ENCODE assay signal across 8 cellular contexts in genomic region chr3:161104561-161105551, GRCh38. TPM values are rescaled to one million over a fixed set of nuclear protein-coding genes. Genes with fewer than 3 reads are reported as not detected.
DNase-seq lines count a peak whose midpoint lies in the region; ATAC-seq and TF ChIP-seq lines count a peak whose summit lies in the region.

Gene B3GALNT1 (minus strand): TSS chr3:161105349. CDS start chr3:161086754, 18,595 bp downstream.

- peaks cover 0 to 63% (median 6%) of the 10 kb centered on the region in 3 experiments for H3K27me3 ChIP-seq in neuronal stem cell (ENCODE audit: control insufficient read depth in 3 of 3, insufficient read depth in 3 of 3, low read depth in 1 of 3, low read length in 3 of 3)

- peaks cover 9% of the 10 kb centered on the region for H3K4me1 Mint-ChIP-seq in activated naive CD4-positive, alpha-beta T cell treated with anti-CD3 and anti-CD28 coated beads, Interleukin-2, amount 50 U/mL, for 24 hours

- H2BK120ac ChIP-seq in neuronal stem cell (ENCODE audit: low read depth, low read length), result peak within 1 kb of the TSS; percentile 63

- no peak within 1 kb of the TSS for H2BK12ac ChIP-seq in neuronal stem cell (ENCODE audit: low read length)

- H4K91ac ChIP-seq in neuronal stem cell (ENCODE audit: low read depth, low read length, poor library complexity), result peak within 1 kb of the TSS; percentile 81

- peak within 1 kb of the TSS; percentile 32 to 81 for H3K4me3 ChIP-seq in neuronal stem cell (ENCODE audit: low read length in 2 of 2)

- H2BK5ac ChIP-seq in neuronal stem cell (ENCODE audit: low read length), result peak within 1 kb of the TSS; percentile 75

- in situ Hi-C loops in GM13977 (cut with MboI; ENCODE audit: low pct_unique_long_range_greater_than_20kb, low sequenced_read_pairs, unreplicated experiment), result no loop called here

- H2BK15ac ChIP-seq in neuronal stem cell (ENCODE audit: low read length), result peak within 1 kb of the TSS; percentile 68

- H3K27ac ChIP-seq in 22Rv1 (peak within 1 kb of the TSS; percentile 57), neuronal stem cell (replicated peaks; ENCODE audit: low read length) (no peak within 1 kb of the TSS)

- H3K23ac ChIP-seq in neuronal stem cell (ENCODE audit: low read depth, low read length, poor library complexity), result peak within 1 kb of the TSS; percentile 96

- DNase-seq in GM13977 (ENCODE audit: low spot score) (peak; percentile 74), NCI-H2227 (lab: John Stamatoyannopoulos, UW; ENCODE audit: unreplicated experiment) (peak; percentile 79), glomerular endothelial cell (ENCODE audit: extremely low read depth, low read depth, low spot score) (peak; percentile 9), neuronal stem cell (ENCODE audit: low spot score) (peak; percentile 45), ureter (ENCODE audit: low spot score) (peak; percentile 48)

- H3K36me3 ChIP-seq in neuronal stem cell (replicated peaks in 1 of 2; ENCODE audit: control insufficient read depth in 2 of 2, insufficient read depth in 2 of 2, low read length in 2 of 2), result no peaks in the 10 kb centered on the region

- WGBS in neuronal stem cell (ENCODE audit: extremely low coverage in 2 of 2, insufficient read length in 2 of 2, insufficient replicate concordance in 1 of 2), 2 donors, result no CpG with 5 or more reads among the region's 97 CpGs

- H2AK5ac ChIP-seq in neuronal stem cell (ENCODE audit: low read depth, low read length), result no peak within 1 kb of the TSS

- H3K27ac Mint-ChIP-seq in activated naive CD4-positive, alpha-beta T cell treated with anti-CD3 and anti-CD28 coated beads, Interleukin-2, amount 50 U/mL, for 24 hours, result peak within 1 kb of the TSS; percentile 26

- H3K18ac ChIP-seq in neuronal stem cell (ENCODE audit: low read length), result peak within 1 kb of the TSS; percentile 97

- peaks cover 18% of the 10 kb centered on the region for H3K27me3 Mint-ChIP-seq in activated naive CD4-positive, alpha-beta T cell treated with anti-CD3 and anti-CD28 coated beads, Interleukin-2, amount 50 U/mL, for 24 hours

- no peaks in the 10 kb centered on the region for H3K36me3 Mint-ChIP-seq in activated naive CD4-positive, alpha-beta T cell treated with anti-CD3 and anti-CD28 coated beads, Interleukin-2, amount 50 U/mL, for 24 hours

- no peaks in the 10 kb centered on the region for H3K9me3 ChIP-seq in neuronal stem cell (replicated peaks in 1 of 2; ENCODE audit: control insufficient read depth in 2 of 2, insufficient read depth in 1 of 2, low read depth in 1 of 2, low read length in 2 of 2)

- ATAC-seq in HG02798 (IDR thresholded peaks at IDR 0.05; ENCODE audit: poor library complexity, unreplicated experiment), result peak; percentile 79

- TF ChIP-seq CTCF in 22Rv1 (IDR thresholded peaks at IDR 0.05) (no peak), GM13977 (IDR thresholded peaks at IDR 0.05; ENCODE audit: extremely low read depth, insufficient read depth, missing control alignments) (peak; percentile 32)

- H3K14ac ChIP-seq in neuronal stem cell (ENCODE audit: low read length), result peak within 1 kb of the TSS; percentile 98

- peak within 1 kb of the TSS; percentile 89 for H4K8ac ChIP-seq in neuronal stem cell (ENCODE audit: low read depth, low read length)

- peak within 1 kb of the TSS; percentile 91 for H3K9ac ChIP-seq in neuronal stem cell (ENCODE audit: low read depth, low read length, poor library complexity)

- peak within 1 kb of the TSS; percentile 70 for H3K4me3 Mint-ChIP-seq in activated naive CD4-positive, alpha-beta T cell treated with anti-CD3 and anti-CD28 coated beads, Interleukin-2, amount 50 U/mL, for 24 hours

- no peaks in the 10 kb centered on the region for H3K79me1 ChIP-seq in neuronal stem cell (ENCODE audit: low read depth, low read length)

- H2AFZ ChIP-seq in neuronal stem cell (ENCODE audit: low read length), result peak within 1 kb of the TSS; percentile 74

- H3K4ac ChIP-seq in neuronal stem cell (ENCODE audit: low read length), result peak within 1 kb of the TSS; percentile 15

- H3K9me3 Mint-ChIP-seq in activated naive CD4-positive, alpha-beta T cell treated with anti-CD3 and anti-CD28 coated beads, Interleukin-2, amount 50 U/mL, for 24 hours, result no peaks in the 10 kb centered on the region

- H3K4me2 ChIP-seq in neuronal stem cell (ENCODE audit: insufficient read depth, low read length, poor library complexity, severe bottlenecking), result peak within 1 kb of the TSS; percentile 68

- H3K4me1 ChIP-seq in neuronal stem cell (ENCODE audit: control insufficient read depth in 2 of 2, insufficient read depth in 1 of 2, low read depth in 1 of 2, low read length in 2 of 2), result peaks cover 0 to 2% of the 10 kb centered on the region in 2 donors

RNA-seq across cellular contexts. Expression of gene B3GALNT1, which starts in this region (rescaled TPM):
- total RNA-seq in glomerular endothelial cell, result 9.2 and 10.6 TPM in 2 replicates
- polyA plus RNA-seq in neuronal stem cell (2013, experiment 1 of 2), result 12.1 TPM
- 13.5 TPM for polyA plus RNA-seq in neuronal stem cell (2013, experiment 2 of 2)
- total RNA-seq in ureter, result 22.3 TPM

Comparison
In these comparisons a context has a peak if more than half of its experiments do, and no peak if none do; other contexts are left out.
1. DNase-seq: peak in every context shown above with its lines; median percentile 79 in NCI-H2227; 74 in GM13977; 48 in ureter; 45 in neuronal stem cell; 9 in glomerular endothelial cell.